Comparison of ENCODE assay signal across 13 cellular contexts in the genomic region with DNA sequence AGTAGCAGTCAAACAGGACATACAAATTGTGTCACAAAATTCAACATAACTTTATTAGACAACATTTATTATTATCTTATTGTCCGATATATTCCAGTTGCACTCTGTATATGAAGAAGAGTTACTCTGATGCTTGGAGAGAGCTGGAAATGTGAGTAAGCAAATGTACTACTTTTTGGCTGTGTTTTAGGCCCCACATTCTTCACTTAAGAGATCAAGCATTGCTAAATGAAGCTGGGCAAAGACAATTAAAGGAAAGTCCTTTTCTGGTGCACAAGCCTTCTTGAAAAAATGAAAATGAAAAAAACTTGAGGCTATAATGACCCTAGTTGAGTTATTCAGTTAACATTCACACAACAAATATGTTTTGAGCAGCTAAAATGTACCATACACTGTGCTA. TPM values are rescaled to one million over a fixed set of nuclear protein-coding genes. Genes with fewer than 3 reads are reported as not detected.
DNase-seq lines count a peak whose midpoint lies in the region; ATAC-seq, FAIRE-seq and TF ChIP-seq lines count a peak whose summit lies in the region.
"Had no signal": no experiment of that assay in that cellular context is flagged by ENCODE, and none has a peak within 500 bp of the region (broad histone marks: within the 10 kb centered on the region; RNA-seq: fewer than 3 reads in every experiment).

No MANE protein-coding gene starts in this region.

- FAIRE-seq in bronchial epithelial cell (lab: Jason Lieb, UNC), result no peak
- FAIRE-seq in urothelium cell line (lab: Jason Lieb, UNC), result peak; percentile 46

- H3K4me1 Mint-ChIP-seq in MCF 10A (ENCODE audit: insufficient read depth, unreplicated experiment), result peaks cover 12% of the 10 kb centered on the region

- no peak overlapping the region for H3K27ac ChIP-seq in breast epithelium
- H3K27ac ChIP-seq in left lung, result peak overlapping the region in 1 of 2 donors; percentile 48
- H3K27ac ChIP-seq: HL-60, neutrophil had no signal

- H3K27me3 ChIP-seq in breast epithelium (no peaks in the 10 kb centered on the region), bronchial epithelial cell (ENCODE audit: control insufficient read depth, insufficient read depth, low read length) (no peaks in the 10 kb centered on the region), left lung (no peaks in the 10 kb centered on the region)
- H3K27me3 ChIP-seq: neutrophil had no signal

- no peaks in the 10 kb centered on the region for H3K27me3 Mint-ChIP-seq in MCF 10A (ENCODE audit: insufficient read depth, unreplicated experiment)

- H3K4me3 Mint-ChIP-seq in MCF 10A (ENCODE audit: unreplicated experiment), result no peak overlapping the region

- H3K36me3 Mint-ChIP-seq in MCF 10A (ENCODE audit: insufficient read depth, unreplicated experiment), result peaks cover 7% of the 10 kb centered on the region

- TF ChIP-seq CTCF in MCF 10A (IDR thresholded peaks at IDR 0.05; ENCODE audit: unreplicated experiment) (no peak), breast epithelium (IDR thresholded peaks at IDR 0.05) (no peak), bronchial epithelial cell (IDR thresholded peaks at IDR 0.05; ENCODE audit: insufficient read depth, low read length, severe bottlenecking) (no peak), left lung (IDR thresholded peaks at IDR 0.05) (no peak)

- DNase-seq in MCF 10A (ENCODE audit: unreplicated experiment) (peak; percentile 8), breast epithelium (ENCODE audit: low spot score in 2 of 2) (no peak), bronchial epithelial cell (ENCODE audit: low read depth) (peak; percentile 28), left lung (no peak), urothelium cell line (ENCODE audit: low spot score) (no peak), cerebellum (ENCODE audit: low spot score) (no peak)
- DNase-seq: left cardiac atrium; MV-4-11; stimulated activated CD4-positive, alpha-beta T cell treated with anti-CD3 and anti-CD28 coated beads, Interleukin-2, amount 100 ng/mL, for 48 hours had no signal

- POLR2A ChIA-PET in MCF 10A (lab: Yijun Ruan, JAX), result interaction anchor here (0.8 to 2.7 kb wide), 10 partner anchors 10 to 43 kb away, joined by 3 to 10 read pairs (median 6); a partner anchor contains a TSS

- no peaks in the 10 kb centered on the region for H3K9me3 Mint-ChIP-seq in MCF 10A (ENCODE audit: unreplicated experiment)

- no TSS peak for BruUV-seq in MCF 10A (replicated peaks; lab: Mats Ljungman, UMichigan)

- TF ChIP-seq POLR2A in breast epithelium (IDR thresholded peaks at IDR 0.05), result no peak

- H3K4me1 ChIP-seq in breast epithelium (no peaks in the 10 kb centered on the region), left lung (no peaks in the 10 kb centered on the region)

- H3K4me3 ChIP-seq in breast epithelium, result no peak overlapping the region
- no peak overlapping the region for H3K4me3 ChIP-seq in bronchial epithelial cell (ENCODE audit: low read depth, low read length)
- no peak overlapping the region for H3K4me3 ChIP-seq in left lung

- no peaks in the 10 kb centered on the region for H3K9me3 ChIP-seq in breast epithelium
- no peaks in the 10 kb centered on the region for H3K9me3 ChIP-seq in left lung
- H3K9me3 ChIP-seq: neutrophil had no signal

- H3K36me3 ChIP-seq in breast epithelium (no peaks in the 10 kb centered on the region), bronchial epithelial cell (ENCODE audit: control insufficient read depth, insufficient read depth, low read length) (no peaks in the 10 kb centered on the region), left lung (no peaks in the 10 kb centered on the region)
- H3K36me3 ChIP-seq: neutrophil had no signal

- ATAC-seq in left lung (peak; percentile 27), HG03442 (IDR thresholded peaks at IDR 0.05; ENCODE audit: unreplicated experiment) (no peak), GM18907 (IDR thresholded peaks at IDR 0.05; ENCODE audit: unreplicated experiment) (no peak)

- intact Hi-C loops in MCF 10A (cut with micrococcal nuclease), result no loop called here
- intact Hi-C loops in breast epithelium (cut with DNase I; ENCODE audit: low total_unique reads), result loop anchor here (10.0 kb wide), 1 partner anchor 1671 kb away; no protein-coding TSS in a partner anchor
- intact Hi-C loops in left lung (cut with DNase I), result no loop called here

- peak overlapping the region; percentile 54 for H3K27ac Mint-ChIP-seq in MCF 10A (ENCODE audit: low read depth, unreplicated experiment)

- CTCF ChIA-PET in MCF 10A (lab: Yijun Ruan, JAX), result interaction anchor here (1.6 to 1.9 kb wide), 2 partner anchors 20 to 23 kb away, joined by 4 to 8 read pairs; no protein-coding TSS in a partner anchor

RNA-seq across cellular contexts. Expression of a gene that starts 26.1 kb away (rescaled TPM):
- total RNA-seq in MCF 10A (2022) (0.22 and 0.37 TPM in 2 replicates), breast epithelium (under 1 TPM in 1 of 3 donors, not detected in 2; 0.33 TPM), bronchial epithelial cell (not detected in 2 replicates), left lung (under 1 TPM in 1 of 2 donors, not detected in 1; 0.13 TPM), cerebellum (not detected)

Comparison
In these comparisons a context has a peak if more than half of its experiments do, and no peak if none do; other contexts are left out.
1. DNase-seq: peak in MCF 10A (single experiment) and bronchial epithelial cell (single experiment); none in breast epithelium (0 of 2), left lung (0 of 2), urothelium cell line (single experiment) and cerebellum (single experiment).